8 cellular contexts compared by ENCODE assay signal in genomic region chr9:129549684-129550083, GRCh38.
A peak's percentile ranks its signal among the peaks of the same experiment; 100 is the strongest.
DNase-seq lines count a peak whose midpoint lies in the region; ATAC-seq and TF ChIP-seq lines count a peak whose summit lies in the region.

No MANE protein-coding gene starts in this region.

- H3K27ac ChIP-seq in HEK293 (ENCODE audit: extremely low read depth, low read depth, low read length) (no peak overlapping the region), breast epithelium (peak overlapping the region; percentile 85 to 93), skeletal muscle tissue (ENCODE audit: low read depth, low read length) (peak overlapping the region; percentile 76)

- POLR2A ChIA-PET in HEK293 (lab: Yijun Ruan, JAX) = interaction anchor here (0.6 kb wide), 1 partner anchor 54 kb away, joined by 3 read pairs; no protein-coding TSS in a partner anchor

- H3K36me3 ChIP-seq in HEK293 (ENCODE audit: control insufficient read depth in 2 of 2, insufficient read depth in 1 of 2, low read length in 2 of 2) = no peaks in the 10 kb centered on the region
- H3K36me3 ChIP-seq in breast epithelium = no peaks in the 10 kb centered on the region
- H3K36me3 ChIP-seq in skeletal muscle tissue (ENCODE audit: control insufficient read depth in 3 of 3, insufficient read depth in 3 of 3, low read length in 3 of 3) = no peaks in the 10 kb centered on the region

- TF ChIP-seq CTCF in HEK293 (tag by site-specific recombination; IDR thresholded peaks at IDR 0.05) (no peak), breast epithelium (IDR thresholded peaks at IDR 0.05) (no peak)

- no peak overlapping the region for H3K4me3 ChIP-seq in HEK293 (ENCODE audit: low read depth, low read length)
- H3K4me3 ChIP-seq in breast epithelium = peak overlapping the region; percentile 49 to 83 (median 55)
- peak overlapping the region; percentile 48 to 54 (median 51) for H3K4me3 ChIP-seq in skeletal muscle tissue (ENCODE audit: low read length in 3 of 3)

- CTCF ChIA-PET in HEK293 (lab: Yijun Ruan, JAX) = no interaction called here

- H3K4me1 ChIP-seq in HEK293 (ENCODE audit: control insufficient read depth, insufficient read depth, low read length) (no peaks in the 10 kb centered on the region), breast epithelium (no peaks in the 10 kb centered on the region), skeletal muscle tissue (ENCODE audit: control insufficient read depth in 3 of 3, insufficient read depth in 3 of 3, low read length in 3 of 3) (peaks cover 18 to 24% (median 19%) of the 10 kb centered on the region in 3 donors)

- ATAC-seq in HG03565 (IDR thresholded peaks at IDR 0.05; ENCODE audit: unreplicated experiment) (no peak), HG03280 (IDR thresholded peaks at IDR 0.05; ENCODE audit: unreplicated experiment) (no peak)

- TF ChIP-seq POLR2A in breast epithelium (IDR thresholded peaks at IDR 0.05) = no peak

- intact Hi-C loops in breast epithelium (cut with DNase I; ENCODE audit: low total_unique reads) = no loop called here

- H3K9ac ChIP-seq in skeletal muscle tissue (ENCODE audit: low read depth in 1 of 3, low read length in 3 of 3) = peak overlapping the region in 2 of 3 donors; percentile 54 to 69

- no peaks in the 10 kb centered on the region for H3K9me3 ChIP-seq in HEK293 (ENCODE audit: control insufficient read depth, insufficient read depth, low read depth, low read length)
- no peaks in the 10 kb centered on the region for H3K9me3 ChIP-seq in breast epithelium
- H3K9me3 ChIP-seq in skeletal muscle tissue (ENCODE audit: control insufficient read depth in 3 of 3, low read length in 3 of 3) = no peaks in the 10 kb centered on the region

- DNase-seq in breast epithelium (ENCODE audit: low spot score in 2 of 2) (peak in 1 of 2 donors; percentile 52), iris pigment epithelial cell (ENCODE audit: low read depth) (peak; percentile 74)
- no peak for DNase-seq in activated CD8-positive, alpha-beta memory T cell treated with anti-CD3 and anti-CD28 coated beads for 24 hours
- no peak for DNase-seq in stimulated activated CD4-positive, alpha-beta T cell treated with anti-CD3 and anti-CD28 coated beads, Interleukin-2, amount 100 ng/mL, for 48 hours

- no peaks in the 10 kb centered on the region for H3K27me3 ChIP-seq in breast epithelium
- peaks cover 0 to 5% (median 0%) of the 10 kb centered on the region in 3 donors for H3K27me3 ChIP-seq in skeletal muscle tissue (ENCODE audit: control insufficient read depth in 3 of 3, insufficient read depth in 3 of 3, low read length in 3 of 3)

TF ChIP-seq in HEK293, 187 proteins besides CTCF, POLR2A, EP300 and RAD21:
- no peak for TF ChIP-seq OVOL3 (tag by site-specific recombination; IDR thresholded peaks at IDR 0.05)
- TF ChIP-seq ZNF16 (tag by site-specific recombination; IDR thresholded peaks at IDR 0.05; ENCODE audit: low read depth) = peak; percentile 78
- TF ChIP-seq ZNF239 (tag by site-specific recombination; IDR thresholded peaks at IDR 0.05) = no peak
- no peak for TF ChIP-seq ZNF221 (tag by site-specific recombination; IDR thresholded peaks at IDR 0.05; ENCODE audit: borderline replicate concordance)
- no peak for TF ChIP-seq YY1 (tag by site-specific recombination; IDR thresholded peaks at IDR 0.05)
- 0 out of 2 replicates have a peak, but pooled peaks have one; percentile 1 for TF ChIP-seq ZNF366 (tag by site-specific recombination; conservative IDR thresholded peaks at IDR 0.05)
- TF ChIP-seq ZFP37 (tag by site-specific recombination; IDR thresholded peaks at IDR 0.05) = no peak
- no peak for TF ChIP-seq EGR2 (tag by site-specific recombination; IDR thresholded peaks at IDR 0.05; ENCODE audit: low read depth)
- no peak for TF ChIP-seq ZBTB48 (tag by site-specific recombination; IDR thresholded peaks at IDR 0.05)
- TF ChIP-seq PBX3 (CRISPR knock-in tag; IDR thresholded peaks at IDR 0.05) = no peak
- no peak for TF ChIP-seq ZNF777 (tag by site-specific recombination; IDR thresholded peaks at IDR 0.05; ENCODE audit: borderline replicate concordance)
